In the genomic region with DNA sequence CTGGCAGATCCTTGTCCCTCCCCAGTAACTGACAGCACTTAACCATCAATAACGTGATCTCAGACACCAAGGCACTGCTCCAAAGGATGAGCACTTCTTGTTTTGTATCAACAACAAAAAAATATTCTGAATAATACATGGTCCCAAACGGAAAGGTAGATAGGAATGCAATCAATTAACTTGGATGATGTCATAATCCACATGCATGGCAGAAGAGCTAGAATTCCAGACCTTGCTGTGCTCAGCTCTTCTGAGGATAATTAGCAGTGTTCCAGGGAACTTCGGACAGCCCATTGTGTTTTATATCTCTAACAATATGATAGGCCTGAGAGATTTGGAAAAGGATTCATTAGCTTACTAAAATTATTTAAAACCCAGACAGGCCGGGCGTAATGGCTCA, we compare ENCODE assay signal across 26 cellular contexts.
"Had no signal": no experiment of that assay in that cellular context is flagged by ENCODE, and none has a peak within 500 bp of the region (broad histone marks: within the 10 kb centered on the region; RNA-seq: fewer than 3 reads in every experiment).

No MANE protein-coding gene starts in this region.

- H3K36me3 ChIP-seq: colonic mucosa, esophagus squamous epithelium, gastrocnemius medialis, heart right ventricle, left lung, lower lobe of right lung had no signal

- H3K9me3 ChIP-seq: colonic mucosa, esophagus squamous epithelium, gastrocnemius medialis, heart right ventricle, left lung, lower lobe of right lung had no signal

- ATAC-seq: effector memory CD8-positive, alpha-beta T cell; esophagus mucosa; gastrocnemius medialis; heart right ventricle; left cardiac atrium; left lung; lower lobe of right lung; naive thymus-derived CD4-positive, alpha-beta T cell had no signal

- H3K4me1 ChIP-seq: colonic mucosa, esophagus squamous epithelium, gastrocnemius medialis had no signal

- FAIRE-seq: endometrium, islet of Langerhans, keratinocyte had no signal

- DNase-seq: colonic mucosa; cortex of kidney; effector CD8-positive, alpha-beta T cell; effector memory CD8-positive, alpha-beta T cell; endodermal cell; erythroblast; esophagus squamous epithelium; foreskin fibroblast; foreskin melanocyte; gastrocnemius medialis; glutamatergic neuron; head of caudate nucleus; heart right ventricle; hippocampal formation; left cardiac atrium; left lung; left ventricle myocardium superior; lower lobe of right lung; mesenchymal stem cell; midbrain; naive thymus-derived CD4-positive, alpha-beta T cell had no signal

- H3K27me3 ChIP-seq: colonic mucosa, esophagus squamous epithelium, gastrocnemius medialis, heart right ventricle, left lung had no signal

- H3K27ac ChIP-seq: colonic mucosa, epithelial cell of prostate, esophagus squamous epithelium, gastrocnemius medialis, heart right ventricle, left lung, lower lobe of right lung had no signal

- H3K4me3 ChIP-seq: colonic mucosa, esophagus squamous epithelium, gastrocnemius medialis, heart right ventricle, left lung, lower lobe of right lung had no signal
